8 cellular contexts compared by ENCODE assay signal in genomic region chr5:73450672-73451217, GRCh38. TPM values are rescaled to one million over a fixed set of nuclear protein-coding genes. Genes with fewer than 3 reads are reported as not detected.
DNase-seq lines count a peak whose midpoint lies in the region; ATAC-seq and TF ChIP-seq lines count a peak whose summit lies in the region.

No MANE protein-coding gene starts in this region.

- no peaks in the 10 kb centered on the region for H3K4me1 ChIP-seq in OCI-LY3 (ENCODE audit: low read length)

- ATAC-seq in HG03469 (IDR thresholded peaks at IDR 0.05; ENCODE audit: unreplicated experiment), result no peak

- no peaks in the 10 kb centered on the region for H3K36me3 ChIP-seq in OCI-LY3 (replicated peaks; ENCODE audit: low read depth, low read length)

- H3K4me1 Mint-ChIP-seq in neural crest cell, result peaks cover 17% of the 10 kb centered on the region

- TF ChIP-seq CTCF in OCI-LY3 (IDR thresholded peaks at IDR 0.05; ENCODE audit: low read depth, low read length) (no peak), neural crest cell (conservative IDR thresholded peaks at IDR 0.05) (no peak)

- DNase-seq in Daoy (ENCODE audit: low read depth) (peak; percentile 36), erythroblast (lab: John Stamatoyannopoulos, UW) (peak; percentile 23 to 53), neural crest cell (ENCODE audit: low read depth, low spot score) (peak; percentile 12), NCI-H2196 (lab: John Stamatoyannopoulos, UW; ENCODE audit: unreplicated experiment) (no peak), NCI-H1694 (lab: John Stamatoyannopoulos, UW) (no peak)
- DNase-seq in stimulated activated CD4-positive, alpha-beta T cell treated with anti-CD3 and anti-CD28 coated beads, Interleukin-4, amount 100 ng/mL, for 4 hours, result no peak

- peak overlapping the region; percentile 37; the same call in 1 of the 2 replicates for H3K4me3 ChIP-seq in OCI-LY3 (ENCODE audit: low read length)

- no peak overlapping the region for H3K27ac Mint-ChIP-seq in neural crest cell (ENCODE audit: unreplicated experiment)

- no peaks in the 10 kb centered on the region for H3K9me3 ChIP-seq in OCI-LY3 (ENCODE audit: insufficient read depth, low read length)

- no peaks in the 10 kb centered on the region for H3K79me2 ChIP-seq in OCI-LY3 (ENCODE audit: low read length)

- H3K9ac ChIP-seq in OCI-LY3 (ENCODE audit: low read length), result no peak overlapping the region

- H2AFZ ChIP-seq in OCI-LY3 (ENCODE audit: low read depth, low read length), result no peak overlapping the region

- H3K27me3 ChIP-seq in OCI-LY3 (ENCODE audit: low read depth, low read length), result 0 out of 2 replicates have a peak, but pooled peaks cover 6% of the 10 kb centered on the region

- no peaks in the 10 kb centered on the region for H4K20me1 ChIP-seq in OCI-LY3 (ENCODE audit: insufficient read depth, low read length)

- no peak overlapping the region for H3K27ac ChIP-seq in OCI-LY3 (ENCODE audit: low read length)

- no peaks in the 10 kb centered on the region for H3K9me3 Mint-ChIP-seq in neural crest cell

- peaks cover 91% of the 10 kb centered on the region for H3K27me3 Mint-ChIP-seq in neural crest cell (ENCODE audit: low read depth)

- no peak for TF ChIP-seq POLR2A in erythroblast (IDR thresholded peaks at IDR 0.05; ENCODE audit: low read length)

- H3K4me2 ChIP-seq in OCI-LY3 (ENCODE audit: low read length), result peak overlapping the region; percentile 30

- peaks cover 3% of the 10 kb centered on the region for H3K36me3 Mint-ChIP-seq in neural crest cell (ENCODE audit: low read depth)

- H3K4me3 Mint-ChIP-seq in neural crest cell, result peak overlapping the region; percentile 41

RNA-seq across cellular contexts. Expression of gene FOXD1, which starts 2.2 kb away (rescaled TPM):
- 21.9 and 62.3 TPM in 2 replicates for total RNA-seq in Daoy (2014; rRNA removed; shearing (Covaris generic))
- 0.28 and 0.39 TPM in 2 replicates for total RNA-seq in neural crest cell

RNA-seq across cellular contexts. Expression of gene BTF3, which starts 47.5 kb away (rescaled TPM):
- 680 and 912 TPM in 2 replicates for total RNA-seq in Daoy (2014; rRNA removed; shearing (Covaris generic))
- total RNA-seq in neural crest cell, result 589 and 641 TPM in 2 replicates

Comparison
In these comparisons a context has a peak if more than half of its experiments do, and no peak if none do; other contexts are left out.
1. DNase-seq: peak in Daoy (single experiment), erythroblast (2 of 2) and neural crest cell (single experiment); none in stimulated activated CD4-positive, alpha-beta T cell treated with anti-CD3 and anti-CD28 coated beads, Interleukin-4, amount 100 ng/mL, for 4 hours (0 of 2), NCI-H2196 (single experiment) and NCI-H1694 (single experiment).
2. RNA of gene FOXD1, which starts 2.2 kb away (total RNA-seq): 21.9 to 62.3 TPM in Daoy; 0.28 to 0.39 TPM in neural crest cell; every median in the first group is over 10 times any median in the second.